In the genomic region with DNA sequence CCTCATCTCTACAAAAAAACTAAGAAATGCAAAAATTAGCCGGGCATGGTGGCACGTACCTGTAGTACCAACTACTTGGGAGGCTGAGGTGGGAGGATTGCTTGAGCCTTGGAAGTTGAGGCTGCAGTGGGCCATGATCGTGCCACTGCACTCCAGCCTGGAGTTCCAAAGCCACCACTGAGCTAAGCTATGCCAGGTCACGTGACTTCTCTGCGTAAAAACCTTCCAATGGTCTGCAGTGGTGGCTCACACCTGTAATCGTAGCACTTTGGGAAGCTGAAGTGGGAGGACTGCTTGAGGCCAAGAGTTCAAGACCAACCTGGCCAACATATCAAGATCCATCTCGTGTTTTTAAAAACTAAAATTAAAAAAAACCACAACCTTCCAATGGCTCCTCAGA, we compare ENCODE assay signal across 13 cellular contexts.
DNase-seq lines count a peak whose midpoint lies in the region; ATAC-seq and TF ChIP-seq lines count a peak whose summit lies in the region.
"Had no signal": no experiment of that assay in that cellular context is flagged by ENCODE, and none has a peak within 500 bp of the region (broad histone marks: within the 10 kb centered on the region; RNA-seq: fewer than 3 reads in every experiment).

No MANE protein-coding gene starts in this region.

- peak overlapping the region; percentile 96 for H3K27ac Mint-ChIP-seq in activated naive CD4-positive, alpha-beta T cell treated with anti-CD3 and anti-CD28 coated beads, Interleukin-2, amount 10 ng/mL, durations not matched to agents 7 days and 5 days
- peak overlapping the region; percentile 56 for H3K27ac Mint-ChIP-seq in stimulated activated naive B cell treated with anti-CD40 and anti-IgM and Interleukin-4, amounts not matched to agents 10 μg/mL and 1 μg/mL and 100 μg/mL, for 72 hours

- H3K9me3 ChIP-seq in SK-N-MC (ENCODE audit: low read depth, low read length): no peaks in the 10 kb centered on the region
- H3K9me3 ChIP-seq: MG63 had no signal

- H3K4me3 ChIP-seq in SK-N-MC (peak overlapping the region; percentile 95), foreskin fibroblast (ENCODE audit: low read depth in 1 of 2, low read length in 2 of 2) (peak overlapping the region; percentile 80 to 89)

- TF ChIP-seq CTCF in foreskin fibroblast (IDR thresholded peaks at IDR 0.05; ENCODE audit: low read depth, low read length): no peak

- H3K27ac ChIP-seq in SK-N-MC: no peak overlapping the region

- H3K27me3 Mint-ChIP-seq in activated naive CD4-positive, alpha-beta T cell treated with anti-CD3 and anti-CD28 coated beads, Interleukin-2, amount 10 ng/mL, durations not matched to agents 7 days and 5 days: peaks cover 6% of the 10 kb centered on the region
- no peaks in the 10 kb centered on the region for H3K27me3 Mint-ChIP-seq in stimulated activated naive B cell treated with anti-CD40 and anti-IgM and Interleukin-4, amounts not matched to agents 10 μg/mL and 1 μg/mL and 100 μg/mL, for 72 hours

- H3K9ac ChIP-seq in SK-N-MC (ENCODE audit: insufficient read length): no peak overlapping the region

- CTCF ChIA-PET in activated naive CD4-positive, alpha-beta T cell treated with anti-CD3 and anti-CD28 coated beads, Interleukin-2, amount 10 ng/mL, durations not matched to agents 7 days and 5 days (lab: Charles Lee): interaction anchor here (1.1 kb wide), 1 partner anchor 154 kb away, joined by 5 read pairs; no protein-coding TSS in a partner anchor

- H3K4me3 Mint-ChIP-seq in activated naive CD4-positive, alpha-beta T cell treated with anti-CD3 and anti-CD28 coated beads, Interleukin-2, amount 10 ng/mL, durations not matched to agents 7 days and 5 days: peak overlapping the region; percentile 91
- peak overlapping the region; percentile 92 to 95 for H3K4me3 Mint-ChIP-seq in stimulated activated naive B cell treated with anti-CD40 and anti-IgM and Interleukin-4, amounts not matched to agents 10 μg/mL and 1 μg/mL and 100 μg/mL, for 72 hours

- DNase-seq in activated naive CD4-positive, alpha-beta T cell treated with anti-CD3 and anti-CD28 coated beads, Interleukin-2, amount 10 ng/mL, durations not matched to agents 7 days and 5 days: no peak
- DNase-seq in activated naive CD4-positive, alpha-beta T cell (lab: John Stamatoyannopoulos, UW): no peak
- DNase-seq in SK-N-MC (ENCODE audit: low read depth, low spot score): no peak
- no peak for DNase-seq in foreskin fibroblast
- DNase-seq in stimulated activated naive B cell treated with anti-CD40 and anti-IgM and Interleukin-4, amounts not matched to agents 10 μg/mL and 1 μg/mL and 100 μg/mL, for 72 hours: no peak
- DNase-seq in NCI-H2081 (lab: John Stamatoyannopoulos, UW): no peak
- DNase-seq: anterior cingulate cortex; MG63; NCI-H748 treated with DMSO at 0.1 percent for 48 hours; stimulated activated naive CD4-positive, alpha-beta T cell treated with Interleukin-2 at 50 U/mL for 16 hours had no signal

- ATAC-seq in stimulated activated naive B cell treated with anti-CD40 and anti-IgM and Interleukin-4, amounts not matched to agents 10 μg/mL and 1 μg/mL and 100 μg/mL, for 72 hours (replicated peaks): no peak
- ATAC-seq in HG03520 (IDR thresholded peaks at IDR 0.05; ENCODE audit: unreplicated experiment) (no peak), HG02970 (IDR thresholded peaks at IDR 0.05; ENCODE audit: low FRiP score, unreplicated experiment) (no peak)
- ATAC-seq: esophagus mucosa had no signal

- H3K36me3 ChIP-seq in SK-N-MC (ENCODE audit: insufficient read depth, low read length): no peaks in the 10 kb centered on the region
- H3K36me3 ChIP-seq: MG63 had no signal

- no peaks in the 10 kb centered on the region for H3K9me3 Mint-ChIP-seq in activated naive CD4-positive, alpha-beta T cell treated with anti-CD3 and anti-CD28 coated beads, Interleukin-2, amount 10 ng/mL, durations not matched to agents 7 days and 5 days
- peaks cover 0 to 3% of the 10 kb centered on the region in 2 donors for H3K9me3 Mint-ChIP-seq in stimulated activated naive B cell treated with anti-CD40 and anti-IgM and Interleukin-4, amounts not matched to agents 10 μg/mL and 1 μg/mL and 100 μg/mL, for 72 hours

- H3K4me1 Mint-ChIP-seq in activated naive CD4-positive, alpha-beta T cell treated with anti-CD3 and anti-CD28 coated beads, Interleukin-2, amount 10 ng/mL, durations not matched to agents 7 days and 5 days: peaks cover 32% of the 10 kb centered on the region
- H3K4me1 Mint-ChIP-seq in stimulated activated naive B cell treated with anti-CD40 and anti-IgM and Interleukin-4, amounts not matched to agents 10 μg/mL and 1 μg/mL and 100 μg/mL, for 72 hours: peaks cover 13 to 23% of the 10 kb centered on the region in 2 donors

- H3K36me3 Mint-ChIP-seq in activated naive CD4-positive, alpha-beta T cell treated with anti-CD3 and anti-CD28 coated beads, Interleukin-2, amount 10 ng/mL, durations not matched to agents 7 days and 5 days: peaks cover 10% of the 10 kb centered on the region
- H3K36me3 Mint-ChIP-seq in stimulated activated naive B cell treated with anti-CD40 and anti-IgM and Interleukin-4, amounts not matched to agents 10 μg/mL and 1 μg/mL and 100 μg/mL, for 72 hours: peaks cover 10 to 19% of the 10 kb centered on the region in 2 donors
